In the genomic region with DNA sequence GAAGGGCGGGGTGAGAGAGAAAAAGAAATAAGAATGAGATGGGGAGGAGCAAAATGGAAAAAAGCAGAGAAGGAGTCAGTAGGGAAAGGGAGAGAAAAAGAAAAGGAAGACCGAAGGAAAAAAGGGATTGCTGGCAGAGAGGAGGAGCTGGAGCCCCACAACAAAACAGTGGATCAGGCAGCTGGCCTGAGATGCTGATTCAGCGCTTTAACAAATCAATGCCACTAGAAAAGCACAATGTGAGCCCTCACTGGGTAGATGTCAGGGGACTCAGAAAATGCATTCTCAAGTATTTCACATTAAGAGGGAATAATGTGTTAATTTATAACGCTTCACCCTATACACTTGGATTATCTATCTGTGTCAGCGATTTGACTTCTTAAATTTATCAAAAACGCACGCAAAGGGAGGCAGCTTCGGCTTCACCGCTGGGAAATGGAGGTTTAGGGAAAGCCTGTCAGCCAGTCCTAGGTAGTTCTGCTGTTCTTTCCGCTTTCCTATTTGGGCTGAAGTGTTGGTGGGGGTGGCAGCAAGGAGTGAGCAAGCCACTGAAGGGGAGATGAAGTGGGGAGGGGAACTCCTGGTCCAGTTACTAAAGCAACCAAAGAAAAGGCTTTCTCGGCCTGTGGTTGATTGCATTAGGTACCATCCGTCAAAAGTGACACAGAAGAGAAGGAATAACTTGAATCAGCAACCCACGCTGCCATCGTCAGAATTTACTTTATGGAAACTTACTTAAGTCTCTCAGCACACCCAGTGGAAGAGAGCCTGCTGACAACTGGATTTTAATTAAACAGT, we compare ENCODE assay signal across 14 cellular contexts.
A peak's percentile ranks its signal among the peaks of the same experiment; 100 is the strongest.
DNase-seq lines count a peak whose midpoint lies in the region; ATAC-seq and TF ChIP-seq lines count a peak whose summit lies in the region.
"Had no signal": no experiment of that assay in that cellular context is flagged by ENCODE, and none has a peak within 500 bp of the region (broad histone marks: within the 10 kb centered on the region; RNA-seq: fewer than 3 reads in every experiment).

No MANE protein-coding gene starts in this region.

- H3K4me1 ChIP-seq in SJSA1 (replicated peaks): peaks cover 28% of the 10 kb centered on the region
- H3K4me1 ChIP-seq in neuron (ENCODE audit: insufficient read depth, low read length): peaks cover 64% of the 10 kb centered on the region

- peak overlapping the region; percentile 34 for H3K27ac ChIP-seq in SJSA1
- H3K27ac ChIP-seq: PC-9 had no signal

- no peaks in the 10 kb centered on the region for H3K36me3 ChIP-seq in SJSA1
- H3K36me3 ChIP-seq in neuron (ENCODE audit: insufficient read depth, low read length): no peaks in the 10 kb centered on the region

- H3K27me3 ChIP-seq in SJSA1 (replicated peaks) (no peaks in the 10 kb centered on the region), neuron (ENCODE audit: insufficient read depth, low read length) (peaks cover 3% of the 10 kb centered on the region)

- H3K27me3 Mint-ChIP-seq in glutamatergic neuron (ENCODE audit: unreplicated experiment): peaks cover 10% of the 10 kb centered on the region
- no peaks in the 10 kb centered on the region for H3K27me3 Mint-ChIP-seq in activated T-helper 17 cell treated with anti-CD3 and anti-CD28 coated beads, Interleukin-2, amount 50 U/mL, for 72 hours
- H3K27me3 Mint-ChIP-seq: activated naive CD8-positive, alpha-beta T cell treated with anti-CD3 and anti-CD28 coated beads, Interleukin-2, amount 50 U/mL, for 24 hours had no signal

- no peak for ATAC-seq in activated T-helper 17 cell treated with anti-CD3 and anti-CD28 coated beads, Interleukin-2, amount 50 U/mL, for 72 hours (replicated peaks)
- ATAC-seq: activated naive CD8-positive, alpha-beta T cell treated with anti-CD3 and anti-CD28 coated beads, Interleukin-2, amount 50 U/mL, for 24 hours had no signal

- H2AFZ ChIP-seq in neuron (ENCODE audit: low read depth, low read length): no peak overlapping the region
- H2AFZ ChIP-seq: PC-9 had no signal

- TF ChIP-seq CTCF in glutamatergic neuron (IDR thresholded peaks at IDR 0.05; ENCODE audit: partially characterized antibody, unreplicated experiment): no peak

- H3K9me3 ChIP-seq in SJSA1 (replicated peaks): no peaks in the 10 kb centered on the region
- no peaks in the 10 kb centered on the region for H3K9me3 ChIP-seq in neuron (ENCODE audit: low read length)

- H3K4me3 Mint-ChIP-seq in glutamatergic neuron (ENCODE audit: unreplicated experiment): peak overlapping the region; percentile 87
- no peak overlapping the region for H3K4me3 Mint-ChIP-seq in activated T-helper 17 cell treated with anti-CD3 and anti-CD28 coated beads, Interleukin-2, amount 50 U/mL, for 72 hours
- H3K4me3 Mint-ChIP-seq: activated naive CD8-positive, alpha-beta T cell treated with anti-CD3 and anti-CD28 coated beads, Interleukin-2, amount 50 U/mL, for 24 hours had no signal

- DNase-seq in G401 (ENCODE audit: low spot score) (peak; percentile 21), SJSA1 (ENCODE audit: low read depth in 1 of 2, low spot score in 2 of 2) (no peak), glutamatergic neuron (peak; percentile 43), pons (ENCODE audit: low spot score) (no peak), globus pallidus (ENCODE audit: low spot score) (no peak)
- DNase-seq in activated naive CD4-positive, alpha-beta T cell treated with Interleukin-2 at 50 U/mL for 16 hours: no peak
- DNase-seq: activated CD8-positive, alpha-beta memory T cell treated with anti-CD3 and anti-CD28 coated beads for 24 hours; activated naive CD8-positive, alpha-beta T cell treated with anti-CD3 and anti-CD28 coated beads, Interleukin-2, amount 50 U/mL, for 24 hours; NCI-H187; nucleus accumbens; PC-9; T-helper 9 cell had no signal

- peaks cover 18% of the 10 kb centered on the region for H3K9me3 Mint-ChIP-seq in glutamatergic neuron (ENCODE audit: unreplicated experiment)
- H3K9me3 Mint-ChIP-seq in activated T-helper 17 cell treated with anti-CD3 and anti-CD28 coated beads, Interleukin-2, amount 50 U/mL, for 72 hours: peaks cover 13% of the 10 kb centered on the region
- H3K9me3 Mint-ChIP-seq: activated naive CD8-positive, alpha-beta T cell treated with anti-CD3 and anti-CD28 coated beads, Interleukin-2, amount 50 U/mL, for 24 hours had no signal

- peaks cover 71% of the 10 kb centered on the region for H3K4me1 Mint-ChIP-seq in glutamatergic neuron (ENCODE audit: low read depth, unreplicated experiment)
- no peaks in the 10 kb centered on the region for H3K4me1 Mint-ChIP-seq in activated T-helper 17 cell treated with anti-CD3 and anti-CD28 coated beads, Interleukin-2, amount 50 U/mL, for 72 hours
- H3K4me1 Mint-ChIP-seq: activated naive CD8-positive, alpha-beta T cell treated with anti-CD3 and anti-CD28 coated beads, Interleukin-2, amount 50 U/mL, for 24 hours had no signal

- no peaks in the 10 kb centered on the region for H3K36me3 Mint-ChIP-seq in glutamatergic neuron (ENCODE audit: unreplicated experiment)
- H3K36me3 Mint-ChIP-seq in activated T-helper 17 cell treated with anti-CD3 and anti-CD28 coated beads, Interleukin-2, amount 50 U/mL, for 72 hours (ENCODE audit: low read depth): no peaks in the 10 kb centered on the region

- H3K4me3 ChIP-seq in SJSA1 (no peak overlapping the region), neuron (ENCODE audit: low read length) (peak overlapping the region; percentile 37)
- H3K4me3 ChIP-seq: PC-9 had no signal

- peak overlapping the region; percentile 99 for H3K27ac Mint-ChIP-seq in glutamatergic neuron (ENCODE audit: unreplicated experiment)
- no peak overlapping the region for H3K27ac Mint-ChIP-seq in activated T-helper 17 cell treated with anti-CD3 and anti-CD28 coated beads, Interleukin-2, amount 50 U/mL, for 72 hours
- H3K27ac Mint-ChIP-seq: activated naive CD8-positive, alpha-beta T cell treated with anti-CD3 and anti-CD28 coated beads, Interleukin-2, amount 50 U/mL, for 24 hours had no signal

- in situ Hi-C loops in G401 (cut with HindIII; ENCODE audit: low sequenced_read_pairs): no loop called here

Comparison
In these comparisons a context has a peak if more than half of its experiments do, and no peak if none do; other contexts are left out.
1. DNase-seq: peak in G401 (single experiment) and glutamatergic neuron (single experiment); none in SJSA1 (0 of 2), pons (single experiment), activated naive CD4-positive, alpha-beta T cell treated with Interleukin-2 at 50 U/mL for 16 hours (single experiment) and globus pallidus (single experiment).